In the genomic region with DNA sequence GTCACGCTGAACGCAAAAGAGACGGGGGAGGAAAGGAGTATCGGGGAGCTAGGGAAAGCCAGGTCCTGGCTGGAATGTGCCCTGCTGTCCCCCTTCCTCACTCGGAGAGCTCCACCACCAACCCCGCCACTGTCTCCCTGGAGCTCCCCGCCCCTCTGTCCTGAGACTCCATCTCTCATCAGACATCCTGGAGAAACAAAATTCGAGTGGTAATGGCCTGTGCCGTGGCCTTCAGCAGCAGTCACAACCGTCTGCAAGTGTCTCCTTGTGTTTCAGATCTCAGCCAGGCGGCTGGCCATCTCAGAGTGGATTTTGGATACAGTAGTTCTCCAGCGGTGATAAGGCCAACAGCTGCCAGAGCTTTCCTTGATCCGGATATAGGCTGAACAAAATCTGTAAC, we compare ENCODE assay signal across 20 cellular contexts.
"Had no signal": no experiment of that assay in that cellular context is flagged by ENCODE, and none has a peak within 500 bp of the region (broad histone marks: within the 10 kb centered on the region; RNA-seq: fewer than 3 reads in every experiment).

No MANE protein-coding gene starts in this region.

- H3K27me3 ChIP-seq: foreskin keratinocyte, tibial nerve had no signal

- H3K4me3 Mint-ChIP-seq: activated naive CD4-positive, alpha-beta T cell treated with anti-CD3 and anti-CD28 coated beads, Interleukin-2, amount 10 ng/mL, durations not matched to agents 7 days and 5 days; activated naive CD8-positive, alpha-beta T cell treated with anti-CD3 and anti-CD28 coated beads, Interleukin-2, amount 50 U/mL, for 24 hours; endodermal cell; nephron progenitor cell; T-helper 17 cell had no signal

- H3K27ac Mint-ChIP-seq: activated naive CD4-positive, alpha-beta T cell treated with anti-CD3 and anti-CD28 coated beads, Interleukin-2, amount 10 ng/mL, durations not matched to agents 7 days and 5 days; activated naive CD8-positive, alpha-beta T cell treated with anti-CD3 and anti-CD28 coated beads, Interleukin-2, amount 50 U/mL, for 24 hours; endodermal cell; nephron progenitor cell; T-helper 17 cell had no signal

- FAIRE-seq: bronchial epithelial cell, urothelium cell line had no signal

- H3K4me1 ChIP-seq: foreskin keratinocyte, psoas muscle, tibial nerve had no signal

- H3K36me3 ChIP-seq: tibial nerve, WERI-Rb-1 had no signal

- H3K4me1 Mint-ChIP-seq: activated naive CD4-positive, alpha-beta T cell treated with anti-CD3 and anti-CD28 coated beads, Interleukin-2, amount 10 ng/mL, durations not matched to agents 7 days and 5 days; activated naive CD8-positive, alpha-beta T cell treated with anti-CD3 and anti-CD28 coated beads, Interleukin-2, amount 50 U/mL, for 24 hours; endodermal cell; T-helper 17 cell had no signal

- H3K36me3 Mint-ChIP-seq: activated naive CD4-positive, alpha-beta T cell treated with anti-CD3 and anti-CD28 coated beads, Interleukin-2, amount 10 ng/mL, durations not matched to agents 7 days and 5 days had no signal

- H3K9me3 Mint-ChIP-seq: activated naive CD4-positive, alpha-beta T cell treated with anti-CD3 and anti-CD28 coated beads, Interleukin-2, amount 10 ng/mL, durations not matched to agents 7 days and 5 days; activated naive CD8-positive, alpha-beta T cell treated with anti-CD3 and anti-CD28 coated beads, Interleukin-2, amount 50 U/mL, for 24 hours; endodermal cell; nephron progenitor cell had no signal

- ATAC-seq: psoas muscle; stimulated activated naive CD8-positive, alpha-beta T cell treated with anti-CD3 and anti-CD28 coated beads, Interleukin-15, Interleukin-2, amounts not matched to agents 100 U/mL and 50 U/mL, for 24 hours; T-helper 17 cell had no signal

- H3K27ac ChIP-seq: epithelial cell of prostate, foreskin keratinocyte, psoas muscle, tibial nerve, WERI-Rb-1 had no signal

- H3K9me3 ChIP-seq: psoas muscle, tibial nerve had no signal

- H3K27me3 Mint-ChIP-seq: activated naive CD4-positive, alpha-beta T cell treated with anti-CD3 and anti-CD28 coated beads, Interleukin-2, amount 10 ng/mL, durations not matched to agents 7 days and 5 days; activated naive CD8-positive, alpha-beta T cell treated with anti-CD3 and anti-CD28 coated beads, Interleukin-2, amount 50 U/mL, for 24 hours had no signal

- DNase-seq: activated CD4-positive, alpha-beta T cell treated with anti-CD3 and anti-CD28 coated beads for 1 hour; activated CD8-positive, alpha-beta memory T cell treated with anti-CD3 and anti-CD28 coated beads for 24 hours; activated CD8-positive, alpha-beta memory T cell treated with anti-CD3 and anti-CD28 coated beads, Interleukin-2, amount 50 U/mL, for 48 hours; activated effector memory CD4-positive, alpha-beta T cell treated with Interleukin-2 at 50 U/mL for 16 hours; activated naive CD4-positive, alpha-beta T cell treated with anti-CD3 and anti-CD28 coated beads, Interleukin-2, amount 10 ng/mL, durations not matched to agents 7 days and 5 days; activated T-cell treated with anti-CD3 and anti-CD28 coated beads, Interleukin-2, amount 50 U/mL, for 48 hours; islet precursor cell; psoas muscle; T-helper 17 cell had no signal

- H3K4me3 ChIP-seq: lung, psoas muscle, tibial nerve had no signal
